In the genomic region with DNA sequence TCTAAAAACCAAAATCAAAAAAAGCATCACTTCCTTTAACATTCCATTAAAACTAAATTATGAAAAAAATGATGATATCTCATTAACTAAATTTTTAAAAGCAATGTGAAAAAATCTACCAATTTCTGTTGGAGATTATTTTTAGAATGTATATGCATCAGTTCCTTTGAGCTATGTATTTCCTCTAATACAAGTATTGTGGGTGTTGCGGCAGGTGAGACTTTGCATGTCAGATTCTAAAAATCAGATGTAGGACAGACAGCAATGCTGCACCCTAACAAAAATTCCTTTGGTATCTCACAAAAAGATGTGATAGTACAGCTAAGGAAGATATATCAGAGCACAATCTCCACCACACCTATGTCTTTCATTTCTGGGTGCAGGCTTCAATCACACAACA, we compare ENCODE assay signal across 15 cellular contexts. TPM values are rescaled to one million over a fixed set of nuclear protein-coding genes. Genes with fewer than 3 reads are reported as not detected.
DNase-seq lines count a peak whose midpoint lies in the region; ATAC-seq and TF ChIP-seq lines count a peak whose summit lies in the region.
"Had no signal": no experiment of that assay in that cellular context is flagged by ENCODE, and none has a peak within 500 bp of the region (broad histone marks: within the 10 kb centered on the region; RNA-seq: fewer than 3 reads in every experiment).

No MANE protein-coding gene starts in this region.

- H3K9me3 Mint-ChIP-seq in stimulated activated naive B cell treated with anti-CD40 and anti-IgM and Interleukin-4, amounts not matched to agents 10 μg/mL and 1 μg/mL and 100 μg/mL, for 72 hours, result no peaks in the 10 kb centered on the region
- no peaks in the 10 kb centered on the region for H3K9me3 Mint-ChIP-seq in MCF 10A (ENCODE audit: unreplicated experiment)
- no peaks in the 10 kb centered on the region for H3K9me3 Mint-ChIP-seq in activated CD8-positive, alpha-beta T cell treated with anti-CD3 and anti-CD28 coated beads, Interleukin-2, amount 10 ng/mL, durations not matched to agents 7 days and 5 days (ENCODE audit: insufficient read depth)
- H3K9me3 Mint-ChIP-seq: activated naive CD4-positive, alpha-beta T cell treated with anti-CD3 and anti-CD28 coated beads, Interleukin-2, amount 10 ng/mL, durations not matched to agents 7 days and 5 days; stimulated activated naive CD8-positive, alpha-beta T cell treated with anti-CD3 and anti-CD28 coated beads, Interleukin-15, amount 100 ng/mL, for 72 hours had no signal

- no peak for TF ChIP-seq CTCF in MCF 10A (IDR thresholded peaks at IDR 0.05; ENCODE audit: unreplicated experiment)

- POLR2A ChIA-PET in MCF 10A (lab: Yijun Ruan, JAX), result interaction anchor here (0.7 to 0.9 kb wide), 3 partner anchors 10 to 395 kb away, joined by 3 to 4 read pairs (median 3); no protein-coding TSS in a partner anchor
- POLR2A ChIA-PET in activated CD8-positive, alpha-beta T cell treated with anti-CD3 and anti-CD28 coated beads, Interleukin-2, amount 10 ng/mL, durations not matched to agents 7 days and 5 days (lab: Charles Lee), result no interaction called here

- ATAC-seq in GM18867 (IDR thresholded peaks at IDR 0.05; ENCODE audit: unreplicated experiment) (peak; percentile 51), GM21723 (IDR thresholded peaks at IDR 0.05; ENCODE audit: unreplicated experiment) (peak; percentile 58), HG03457 (IDR thresholded peaks at IDR 0.05; ENCODE audit: unreplicated experiment) (peak; percentile 39), esophagus mucosa (no peak)
- ATAC-seq in stimulated activated naive B cell treated with anti-CD40 and anti-IgM and Interleukin-4, amounts not matched to agents 10 μg/mL and 1 μg/mL and 100 μg/mL, for 72 hours (replicated peaks), result peak; percentile 48 to 60
- ATAC-seq in activated CD8-positive, alpha-beta T cell treated with anti-CD3 and anti-CD28 coated beads, Interleukin-2, amount 10 ng/mL, durations not matched to agents 7 days and 5 days, result no peak
- ATAC-seq: PC-3; stimulated activated naive CD8-positive, alpha-beta T cell treated with anti-CD3 and anti-CD28 coated beads, Interleukin-15, amount 100 ng/mL, for 72 hours had no signal

- no TSS peak for BruUV-seq in MCF 10A (replicated peaks; lab: Mats Ljungman, UMichigan)

- H3K4me1 Mint-ChIP-seq in stimulated activated naive B cell treated with anti-CD40 and anti-IgM and Interleukin-4, amounts not matched to agents 10 μg/mL and 1 μg/mL and 100 μg/mL, for 72 hours, result peaks cover 36 to 88% of the 10 kb centered on the region in 2 donors
- peaks cover 27% of the 10 kb centered on the region for H3K4me1 Mint-ChIP-seq in MCF 10A (ENCODE audit: insufficient read depth, unreplicated experiment)
- peaks cover 50% of the 10 kb centered on the region for H3K4me1 Mint-ChIP-seq in activated CD8-positive, alpha-beta T cell treated with anti-CD3 and anti-CD28 coated beads, Interleukin-2, amount 10 ng/mL, durations not matched to agents 7 days and 5 days (ENCODE audit: low read depth)

- H3K27ac Mint-ChIP-seq in stimulated activated naive B cell treated with anti-CD40 and anti-IgM and Interleukin-4, amounts not matched to agents 10 μg/mL and 1 μg/mL and 100 μg/mL, for 72 hours, result no peak overlapping the region
- no peak overlapping the region for H3K27ac Mint-ChIP-seq in MCF 10A (ENCODE audit: low read depth, unreplicated experiment)
- no peak overlapping the region for H3K27ac Mint-ChIP-seq in activated CD8-positive, alpha-beta T cell treated with anti-CD3 and anti-CD28 coated beads, Interleukin-2, amount 10 ng/mL, durations not matched to agents 7 days and 5 days
- H3K27ac Mint-ChIP-seq: activated naive CD4-positive, alpha-beta T cell treated with anti-CD3 and anti-CD28 coated beads, Interleukin-2, amount 10 ng/mL, durations not matched to agents 7 days and 5 days; stimulated activated naive CD8-positive, alpha-beta T cell treated with anti-CD3 and anti-CD28 coated beads, Interleukin-15, amount 100 ng/mL, for 72 hours had no signal

- CTCF ChIA-PET in MCF 10A (lab: Yijun Ruan, JAX), result interaction anchor here (0.6 to 1.3 kb wide), 2 partner anchors 22 to 53 kb away, joined by 3 to 9 read pairs; no protein-coding TSS in a partner anchor
- CTCF ChIA-PET in activated CD8-positive, alpha-beta T cell treated with anti-CD3 and anti-CD28 coated beads, Interleukin-2, amount 10 ng/mL, durations not matched to agents 7 days and 5 days (lab: Charles Lee), result interaction anchor here (1.0 to 3.9 kb wide), 4 partner anchors 47 to 175 kb away, joined by 3 to 17 read pairs (median 3); partner anchors contain the start of genes C18orf54 and POLI

- peaks cover 14 to 29% of the 10 kb centered on the region in 2 donors for H3K36me3 Mint-ChIP-seq in stimulated activated naive B cell treated with anti-CD40 and anti-IgM and Interleukin-4, amounts not matched to agents 10 μg/mL and 1 μg/mL and 100 μg/mL, for 72 hours
- peaks cover 26% of the 10 kb centered on the region for H3K36me3 Mint-ChIP-seq in MCF 10A (ENCODE audit: insufficient read depth, unreplicated experiment)
- peaks cover 25% of the 10 kb centered on the region for H3K36me3 Mint-ChIP-seq in activated CD8-positive, alpha-beta T cell treated with anti-CD3 and anti-CD28 coated beads, Interleukin-2, amount 10 ng/mL, durations not matched to agents 7 days and 5 days (ENCODE audit: low read depth)

- no peaks in the 10 kb centered on the region for H3K27me3 Mint-ChIP-seq in stimulated activated naive B cell treated with anti-CD40 and anti-IgM and Interleukin-4, amounts not matched to agents 10 μg/mL and 1 μg/mL and 100 μg/mL, for 72 hours
- no peaks in the 10 kb centered on the region for H3K27me3 Mint-ChIP-seq in MCF 10A (ENCODE audit: insufficient read depth, unreplicated experiment)
- H3K27me3 Mint-ChIP-seq in activated CD8-positive, alpha-beta T cell treated with anti-CD3 and anti-CD28 coated beads, Interleukin-2, amount 10 ng/mL, durations not matched to agents 7 days and 5 days (ENCODE audit: low read depth), result no peaks in the 10 kb centered on the region
- H3K27me3 Mint-ChIP-seq: activated naive CD4-positive, alpha-beta T cell treated with anti-CD3 and anti-CD28 coated beads, Interleukin-2, amount 10 ng/mL, durations not matched to agents 7 days and 5 days; stimulated activated naive CD8-positive, alpha-beta T cell treated with anti-CD3 and anti-CD28 coated beads, Interleukin-15, amount 100 ng/mL, for 72 hours had no signal

- intact Hi-C loops in MCF 10A (cut with micrococcal nuclease), result no loop called here

- H3K4me3 Mint-ChIP-seq in stimulated activated naive B cell treated with anti-CD40 and anti-IgM and Interleukin-4, amounts not matched to agents 10 μg/mL and 1 μg/mL and 100 μg/mL, for 72 hours, result peak overlapping the region; percentile 13 to 43
- no peak overlapping the region for H3K4me3 Mint-ChIP-seq in MCF 10A (ENCODE audit: unreplicated experiment)
- H3K4me3 Mint-ChIP-seq in activated CD8-positive, alpha-beta T cell treated with anti-CD3 and anti-CD28 coated beads, Interleukin-2, amount 10 ng/mL, durations not matched to agents 7 days and 5 days, result no peak overlapping the region
- H3K4me3 Mint-ChIP-seq: activated naive CD4-positive, alpha-beta T cell treated with anti-CD3 and anti-CD28 coated beads, Interleukin-2, amount 10 ng/mL, durations not matched to agents 7 days and 5 days; stimulated activated naive CD8-positive, alpha-beta T cell treated with anti-CD3 and anti-CD28 coated beads, Interleukin-15, amount 100 ng/mL, for 72 hours had no signal

- DNase-seq in stimulated activated naive B cell treated with anti-CD40 and anti-IgM and Interleukin-4, amounts not matched to agents 10 μg/mL and 1 μg/mL and 100 μg/mL, for 72 hours, result no peak
- no peak for DNase-seq in MCF 10A (ENCODE audit: unreplicated experiment)
- no peak for DNase-seq in activated CD8-positive, alpha-beta T cell treated with anti-CD3 and anti-CD28 coated beads, Interleukin-2, amount 10 ng/mL, durations not matched to agents 7 days and 5 days
- DNase-seq: activated CD8-positive, alpha-beta memory T cell treated with anti-CD3 and anti-CD28 coated beads for 24 hours; activated naive CD4-positive, alpha-beta T cell treated with anti-CD3 and anti-CD28 coated beads, Interleukin-2, amount 10 ng/mL, durations not matched to agents 7 days and 5 days; hypothalamus; KBM-7; mesenchymal stem cell; PC-3; stimulated activated CD4-positive, alpha-beta T cell treated with anti-CD3 and anti-CD28 coated beads, Interleukin-2, amount 100 ng/mL, for 48 hours; stimulated activated naive CD8-positive, alpha-beta T cell treated with anti-CD3 and anti-CD28 coated beads, Interleukin-15, amount 100 ng/mL, for 72 hours had no signal

RNA-seq across cellular contexts. Expression of gene MBD2, which starts 6.8 kb away (rescaled TPM):
- total RNA-seq in MCF 10A (2022), result 179 and 194 TPM in 2 replicates
- 175 TPM for total RNA-seq in esophagus mucosa
- 100 to 1,000 TPM; 122 to 126 TPM for total RNA-seq in activated CD8-positive, alpha-beta T cell treated with anti-CD3 and anti-CD28 coated beads, Interleukin-2, amount 10 ng/mL, durations not matched to agents 7 days and 5 days

RNA-seq across cellular contexts. Expression of gene POLI, which starts 51.7 kb away (rescaled TPM):
- total RNA-seq in MCF 10A (2022) (34.7 and 37.4 TPM in 2 replicates), esophagus mucosa (11.2 TPM)
- total RNA-seq in activated CD8-positive, alpha-beta T cell treated with anti-CD3 and anti-CD28 coated beads, Interleukin-2, amount 10 ng/mL, durations not matched to agents 7 days and 5 days, result 10 to 100 TPM; 14.2 to 14.3 TPM

Comparison
In these comparisons a context has a peak if more than half of its experiments do, and no peak if none do; other contexts are left out.
1. ATAC-seq: peak in GM18867 (single experiment), GM21723 (single experiment), HG03457 (single experiment) and stimulated activated naive B cell treated with anti-CD40 and anti-IgM and Interleukin-4, amounts not matched to agents 10 μg/mL and 1 μg/mL and 100 μg/mL, for 72 hours (2 of 2); none in esophagus mucosa (single experiment) and activated CD8-positive, alpha-beta T cell treated with anti-CD3 and anti-CD28 coated beads, Interleukin-2, amount 10 ng/mL, durations not matched to agents 7 days and 5 days (single experiment).
2. H3K4me3 Mint-ChIP-seq: peak in stimulated activated naive B cell treated with anti-CD40 and anti-IgM and Interleukin-4, amounts not matched to agents 10 μg/mL and 1 μg/mL and 100 μg/mL, for 72 hours (2 of 2); none in MCF 10A (single experiment) and activated CD8-positive, alpha-beta T cell treated with anti-CD3 and anti-CD28 coated beads, Interleukin-2, amount 10 ng/mL, durations not matched to agents 7 days and 5 days (single experiment).